In genomic region chr1:233300326-233300725, GRCh38 we compare ENCODE assay signal across 1 cellular context.
TF ChIP-seq lines count a peak whose summit lies in the region.

No MANE protein-coding gene starts in this region.

TF ChIP-seq in HepG2, 621 proteins besides CTCF, POLR2A, EP300 and RAD21:
- TF ChIP-seq MLXIP (CRISPR knock-in tag; IDR thresholded peaks at IDR 0.05; ENCODE audit: borderline replicate concordance) = no peak
- no peak for TF ChIP-seq PHF5A (CRISPR knock-in tag; IDR thresholded peaks at IDR 0.05; ENCODE audit: low read depth, unreplicated experiment)
- no peak for TF ChIP-seq ZNF3 (CRISPR knock-in tag; IDR thresholded peaks at IDR 0.05)
- TF ChIP-seq HMG20B (CRISPR knock-in tag; conservative IDR thresholded peaks at IDR 0.05) = no peak
- no peak for TF ChIP-seq TP53 (CRISPR knock-in tag; conservative IDR thresholded peaks at IDR 0.05)
- TF ChIP-seq NRL (CRISPR knock-in tag; IDR thresholded peaks at IDR 0.05; ENCODE audit: borderline replicate concordance) = no peak
- TF ChIP-seq ZMYM4 (CRISPR knock-in tag; IDR thresholded peaks at IDR 0.05) = no peak
- TF ChIP-seq CHCHD3 (CRISPR knock-in tag; IDR thresholded peaks at IDR 0.05) = no peak
- TF ChIP-seq MXI1 (IDR thresholded peaks at IDR 0.05; ENCODE audit: borderline replicate concordance, low read depth, low read length) = no peak
- no peak for TF ChIP-seq ZSCAN20 (CRISPR knock-in tag; IDR thresholded peaks at IDR 0.05; ENCODE audit: borderline replicate concordance)
- no peak for TF ChIP-seq RARA (CRISPR knock-in tag; IDR thresholded peaks at IDR 0.05)
- TF ChIP-seq ZNF552 (CRISPR knock-in tag; IDR thresholded peaks at IDR 0.05; ENCODE audit: borderline replicate concordance) = no peak
- no peak for TF ChIP-seq SKI (IDR thresholded peaks at IDR 0.05; ENCODE audit: partially characterized antibody)
- TF ChIP-seq SMYD3 (CRISPR knock-in tag; IDR thresholded peaks at IDR 0.05) = no peak
- no peak for TF ChIP-seq SYNCRIP (IDR thresholded peaks at IDR 0.05; ENCODE audit: insufficient read depth, low read depth, low read length)
